11 cellular contexts compared by ENCODE assay signal in genomic region chr11:36266767-36267166, GRCh38. TPM values are rescaled to one million over a fixed set of nuclear protein-coding genes. Genes with fewer than 3 reads are reported as not detected.
DNase-seq lines count a peak whose midpoint lies in the region; ATAC-seq and TF ChIP-seq lines count a peak whose summit lies in the region.
"Had no signal": no experiment of that assay in that cellular context is flagged by ENCODE, and none has a peak within 500 bp of the region (broad histone marks: within the 10 kb centered on the region; RNA-seq: fewer than 3 reads in every experiment).

No MANE protein-coding gene starts in this region.

- no peak overlapping the region for H2AFZ ChIP-seq in osteoblast (ENCODE audit: low read length)

- H3K36me3 ChIP-seq in colonic mucosa = no peaks in the 10 kb centered on the region
- H3K36me3 ChIP-seq in osteoblast (ENCODE audit: insufficient read depth, low read length) = no peaks in the 10 kb centered on the region
- H3K36me3 ChIP-seq: BE2C had no signal

- H3K27me3 ChIP-seq in colonic mucosa = no peaks in the 10 kb centered on the region
- H3K27me3 ChIP-seq in osteoblast (ENCODE audit: insufficient read depth, low read length) = peaks cover 20% of the 10 kb centered on the region
- H3K27me3 ChIP-seq: BE2C had no signal

- no peak overlapping the region for H3K9ac ChIP-seq in colonic mucosa (ENCODE audit: low read depth in 2 of 2, low read length in 2 of 2)

- H3K4me3 ChIP-seq in colonic mucosa (no peak overlapping the region), osteoblast (ENCODE audit: insufficient read depth, low read length) (no peak overlapping the region)
- H3K4me3 ChIP-seq: GM12878 had no signal

- no peak overlapping the region for H3K4me2 ChIP-seq in osteoblast (ENCODE audit: insufficient read depth, low read length)

- intact Hi-C loops in colonic mucosa (cut with DNase I) = loop anchor here (10.0 kb wide), 2 partner anchors 222 to 782 kb away; no protein-coding TSS in a partner anchor

- TF ChIP-seq CTCF in colonic mucosa (IDR thresholded peaks at IDR 0.05) = no peak
- TF ChIP-seq CTCF in osteoblast (IDR thresholded peaks at IDR 0.05; ENCODE audit: extremely low read depth, low read depth, low read length) = no peak

- H3K27ac ChIP-seq in colonic mucosa (no peak overlapping the region), osteoblast (ENCODE audit: low read depth, low read length) (no peak overlapping the region)
- H3K27ac ChIP-seq: C4-2B had no signal

- DNase-seq in Ammon's horn (ENCODE audit: low spot score) = peak; percentile 25
- DNase-seq in colonic mucosa = peak; percentile 1
- no peak for DNase-seq in left lobe of liver (ENCODE audit: low spot score)
- peak; percentile 37 for DNase-seq in osteoblast (ENCODE audit: insufficient read length, low spot score, missing footprints)
- no peak for DNase-seq in LoVo (ENCODE audit: low spot score)
- DNase-seq: BE2C had no signal

- H3K4me1 ChIP-seq in colonic mucosa = no peaks in the 10 kb centered on the region
- no peaks in the 10 kb centered on the region for H3K4me1 ChIP-seq in osteoblast (ENCODE audit: insufficient read depth, low read length)
- H3K4me1 ChIP-seq: BE2C had no signal

- H3K9me3 ChIP-seq in colonic mucosa (no peaks in the 10 kb centered on the region), osteoblast (ENCODE audit: low read depth, low read length) (no peaks in the 10 kb centered on the region)
- H3K9me3 ChIP-seq: BE2C had no signal

- no peaks in the 10 kb centered on the region for H3K79me2 ChIP-seq in osteoblast (ENCODE audit: insufficient read depth, low read length)

- ATAC-seq in left lobe of liver (peak; percentile 71), GM18873 (IDR thresholded peaks at IDR 0.05; ENCODE audit: low FRiP score, unreplicated experiment) (no peak), HG03460 (IDR thresholded peaks at IDR 0.05; ENCODE audit: unreplicated experiment) (no peak)

- no peaks in the 10 kb centered on the region for H4K20me1 ChIP-seq in osteoblast (ENCODE audit: insufficient read depth, low read length)

RNA-seq across cellular contexts. Expression of gene COMMD9, which starts 22.5 kb away (rescaled TPM):
- 10 to 100 TPM; 40.6 to 55.9 TPM for total RNA-seq in colonic mucosa
- total RNA-seq in left lobe of liver = 26.0 TPM
- 39.5 and 52.5 TPM in 2 replicates for total RNA-seq in osteoblast

RNA-seq across cellular contexts. Expression of gene PRR5L, which starts 29.3 kb away (rescaled TPM):
- 100 to 1,000 TPM in 1 of 2 donors, 10 to 100 TPM in 1; 80.9 to 169 TPM for total RNA-seq in colonic mucosa
- total RNA-seq in left lobe of liver = 2.1 TPM
- 9.8 and 18.6 TPM in 2 replicates for total RNA-seq in osteoblast
- total RNA-seq: G401 had no signal

Comparison
In these comparisons a context has a peak if more than half of its experiments do, and no peak if none do; other contexts are left out.
1. DNase-seq: peak in Ammon's horn (single experiment), colonic mucosa (single experiment) and osteoblast (single experiment); none in left lobe of liver (single experiment) and LoVo (single experiment).